In genomic region chr2:171347591-171348032, GRCh38 we compare ENCODE assay signal across 9 cellular contexts.
DNase-seq lines count a peak whose midpoint lies in the region; ATAC-seq and TF ChIP-seq lines count a peak whose summit lies in the region.
"Had no signal": no experiment of that assay in that cellular context is flagged by ENCODE, and none has a peak within 500 bp of the region (broad histone marks: within the 10 kb centered on the region; RNA-seq: fewer than 3 reads in every experiment).

No MANE protein-coding gene starts in this region.

- peaks cover 0 to 7% of the 10 kb centered on the region in 2 donors for H3K4me1 ChIP-seq in muscle layer of duodenum (ENCODE audit: control insufficient read depth in 1 of 2, insufficient read depth in 2 of 2, low read length in 2 of 2)

- peak; percentile 42 for DNase-seq in Caki2 (ENCODE audit: low read depth)
- peak; percentile 92 for DNase-seq in astrocyte of the spinal cord (ENCODE audit: low read depth, low spot score)
- no peak for DNase-seq in superior temporal gyrus (ENCODE audit: extremely low spot score)
- DNase-seq in NCI-H748 treated with DMSO at 0.1 percent for 48 hours (lab: John Stamatoyannopoulos, UW): no peak
- DNase-seq: activated CD4-positive, alpha-beta T cell treated with anti-CD3 and anti-CD28 coated beads, Interleukin-2, amount 10 ng/mL, durations not matched to agents 7 days and 5 days had no signal

- H3K9me3 ChIP-seq in muscle layer of duodenum (ENCODE audit: control insufficient read depth in 1 of 2, low read length in 2 of 2): no peaks in the 10 kb centered on the region

- in situ Hi-C loops in Caki2 (cut with HindIII; ENCODE audit: low pct_unique_long_range_greater_than_20kb, low sequenced_read_pairs): no loop called here
- in situ Hi-C loops in astrocyte of the spinal cord (cut with HindIII; ENCODE audit: low sequenced_read_pairs): no loop called here

- H3K4me3 ChIP-seq in astrocyte of the spinal cord (ENCODE audit: low read depth, low read length) (no peak overlapping the region), muscle layer of duodenum (ENCODE audit: low read depth in 1 of 2, low read length in 2 of 2) (no peak overlapping the region)

- H3K27me3 ChIP-seq in muscle layer of duodenum (ENCODE audit: low read depth, low read length): no peaks in the 10 kb centered on the region

- ATAC-seq in HG03354 (IDR thresholded peaks at IDR 0.05; ENCODE audit: poor library complexity, severe bottlenecking, unreplicated experiment) (peak; percentile 41), GM18907 (IDR thresholded peaks at IDR 0.05; ENCODE audit: unreplicated experiment) (no peak), HG02798 (IDR thresholded peaks at IDR 0.05; ENCODE audit: poor library complexity, unreplicated experiment) (no peak)

- TF ChIP-seq CTCF in astrocyte of the spinal cord (IDR thresholded peaks at IDR 0.05; ENCODE audit: low read depth, low read length): no peak

- H3K27ac ChIP-seq in muscle layer of duodenum (ENCODE audit: low read length): peak overlapping the region; percentile 56

- no peaks in the 10 kb centered on the region for H3K36me3 ChIP-seq in muscle layer of duodenum (ENCODE audit: control insufficient read depth in 1 of 2, insufficient read depth in 2 of 2, low read length in 2 of 2)

Comparison
In these comparisons a context has a peak if more than half of its experiments do, and no peak if none do; other contexts are left out.
1. DNase-seq: peak in Caki2 (single experiment) and astrocyte of the spinal cord (single experiment); none in superior temporal gyrus (single experiment) and NCI-H748 treated with DMSO at 0.1 percent for 48 hours (single experiment).